In the genomic region with DNA sequence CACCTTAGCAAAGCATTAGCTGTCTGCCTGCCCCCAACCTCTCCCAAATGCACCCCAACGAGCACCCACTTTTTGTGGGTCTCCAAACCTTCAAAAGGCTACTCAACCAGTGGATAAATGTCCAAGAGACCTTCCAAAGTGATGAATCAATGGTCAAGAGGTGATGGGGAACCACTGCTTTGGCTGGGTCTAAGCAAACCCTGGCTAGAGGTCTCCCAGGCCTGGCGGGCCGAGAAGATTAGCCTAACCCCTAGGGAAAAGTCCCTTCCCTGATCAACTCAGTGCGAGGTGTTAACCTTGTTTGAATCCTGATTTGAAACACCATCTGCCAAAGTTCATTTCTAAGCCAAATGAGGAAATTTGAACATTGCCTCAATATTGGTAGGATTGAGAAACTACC, we compare ENCODE assay signal across 17 cellular contexts.
A peak's percentile ranks its signal among the peaks of the same experiment; 100 is the strongest.
DNase-seq lines count a peak whose midpoint lies in the region.
"Had no signal": no experiment of that assay in that cellular context is flagged by ENCODE, and none has a peak within 500 bp of the region (broad histone marks: within the 10 kb centered on the region; RNA-seq: fewer than 3 reads in every experiment).

No MANE protein-coding gene starts in this region.

- peaks cover 0 to 10% of the 10 kb centered on the region in 2 donors for H3K4me1 ChIP-seq in neuronal stem cell (ENCODE audit: control insufficient read depth in 2 of 2, insufficient read depth in 1 of 2, low read depth in 1 of 2, low read length in 2 of 2)
- H3K4me1 ChIP-seq: BE2C, HAP-1 had no signal

- no peak overlapping the region for H3K9ac ChIP-seq in neuronal stem cell (ENCODE audit: low read depth, low read length, poor library complexity)
- H3K9ac ChIP-seq: BLaER1 treated with 17β-estradiol and CSF1 and Interleukin-3, amounts not matched to agents 10 nM and 100 nM had no signal

- H3K23ac ChIP-seq in neuronal stem cell (ENCODE audit: low read depth, low read length, poor library complexity), result no peak overlapping the region

- no peak overlapping the region for H2BK120ac ChIP-seq in neuronal stem cell (ENCODE audit: low read depth, low read length)

- H3K79me1 ChIP-seq in neuronal stem cell (ENCODE audit: low read depth, low read length), result no peaks in the 10 kb centered on the region

- intact Hi-C loops in activated T-helper 2 cell treated with anti-CD3 and anti-CD28 coated beads, Interferon-gamma antibody, Interleukin-2, Interleukin-4, amounts not matched to agents 10 μg/mL and 5 μg/mL and 100 μg/mL, durations not matched to agents 14 hours and 24 hours and 36 hours (cut with micrococcal nuclease), result no loop called here

- H4K91ac ChIP-seq in neuronal stem cell (ENCODE audit: low read depth, low read length, poor library complexity), result no peak overlapping the region

- no peak overlapping the region for H3K27ac Mint-ChIP-seq in activated T-helper 2 cell treated with anti-CD3 and anti-CD28 coated beads, Interferon-gamma antibody, Interleukin-2, Interleukin-4, amounts not matched to agents 10 μg/mL and 5 μg/mL and 100 μg/mL, durations not matched to agents 14 hours and 24 hours and 36 hours
- H3K27ac Mint-ChIP-seq: CD4-positive, alpha-beta T cell; CD8-positive, alpha-beta memory T cell; HFFc6 had no signal

- H2BK5ac ChIP-seq in neuronal stem cell (ENCODE audit: low read length), result no peak overlapping the region

- no peak overlapping the region for H3K18ac ChIP-seq in neuronal stem cell (ENCODE audit: low read length)

- H3K36me3 Mint-ChIP-seq in activated T-helper 2 cell treated with anti-CD3 and anti-CD28 coated beads, Interferon-gamma antibody, Interleukin-2, Interleukin-4, amounts not matched to agents 10 μg/mL and 5 μg/mL and 100 μg/mL, durations not matched to agents 14 hours and 24 hours and 36 hours (ENCODE audit: low read depth), result no peaks in the 10 kb centered on the region
- H3K36me3 Mint-ChIP-seq: CD14-positive monocyte had no signal

- H3K14ac ChIP-seq in neuronal stem cell (ENCODE audit: low read length), result no peak overlapping the region

- no peaks in the 10 kb centered on the region for H3K4me1 Mint-ChIP-seq in activated T-helper 2 cell treated with anti-CD3 and anti-CD28 coated beads, Interferon-gamma antibody, Interleukin-2, Interleukin-4, amounts not matched to agents 10 μg/mL and 5 μg/mL and 100 μg/mL, durations not matched to agents 14 hours and 24 hours and 36 hours (ENCODE audit: low read depth)
- H3K4me1 Mint-ChIP-seq: CD14-positive monocyte had no signal

- H2AFZ ChIP-seq in neuronal stem cell (ENCODE audit: low read length), result no peak overlapping the region

- no peak overlapping the region for H3K27ac ChIP-seq in neuronal stem cell (replicated peaks; ENCODE audit: low read length)
- H3K27ac ChIP-seq: BLaER1 treated with 17β-estradiol and CSF1 and Interleukin-3, amounts not matched to agents 10 nM and 100 nM had no signal

- peaks cover 52% of the 10 kb centered on the region for H3K27me3 Mint-ChIP-seq in activated T-helper 2 cell treated with anti-CD3 and anti-CD28 coated beads, Interferon-gamma antibody, Interleukin-2, Interleukin-4, amounts not matched to agents 10 μg/mL and 5 μg/mL and 100 μg/mL, durations not matched to agents 14 hours and 24 hours and 36 hours (ENCODE audit: low read depth)

- H3K36me3 ChIP-seq in neuronal stem cell (replicated peaks in 1 of 2; ENCODE audit: control insufficient read depth in 2 of 2, insufficient read depth in 2 of 2, low read length in 2 of 2), result no peaks in the 10 kb centered on the region
- H3K36me3 ChIP-seq: BE2C; BLaER1 treated with 17β-estradiol and CSF1 and Interleukin-3, amounts not matched to agents 10 nM and 100 nM; HAP-1 had no signal

- no peak overlapping the region for H4K8ac ChIP-seq in neuronal stem cell (ENCODE audit: low read depth, low read length)

- H3K4me3 ChIP-seq in neuronal stem cell (ENCODE audit: low read length in 2 of 2), result no peak overlapping the region
- H3K4me3 ChIP-seq: BLaER1 treated with 17β-estradiol and CSF1 and Interleukin-3, amounts not matched to agents 10 nM and 100 nM; HAP-1 had no signal

- peak; percentile 66 for DNase-seq in D341Med (ENCODE audit: low spot score)
- peak; percentile 97 for DNase-seq in NCI-H82 (lab: John Stamatoyannopoulos, UW)
- DNase-seq in neuronal stem cell (ENCODE audit: low spot score), result no peak
- DNase-seq in T1000 (lab: John Stamatoyannopoulos, UW), result no peak
- DNase-seq in activated T-helper 2 cell treated with anti-CD3 and anti-CD28 coated beads, Interferon-gamma antibody, Interleukin-2, Interleukin-4, amounts not matched to agents 10 μg/mL and 5 μg/mL and 100 μg/mL, durations not matched to agents 14 hours and 24 hours and 36 hours (ENCODE audit: low spot score), result no peak
- no peak for DNase-seq in NCI-H345 treated with DMSO at 0.1 percent for 48 hours (lab: John Stamatoyannopoulos, UW; ENCODE audit: unreplicated experiment)
- DNase-seq: AML-193; BE2C; CD4-positive, alpha-beta T cell; CD8-positive, alpha-beta memory T cell; DMS153; DND-41; GOT3; HFFc6 had no signal

- WGBS in neuronal stem cell (ENCODE audit: extremely low coverage in 2 of 2, insufficient read length in 2 of 2, insufficient replicate concordance in 1 of 2), 2 donors, result no CpG with 5 or more reads among the region's 4 CpGs

- H3K9me3 Mint-ChIP-seq in activated T-helper 2 cell treated with anti-CD3 and anti-CD28 coated beads, Interferon-gamma antibody, Interleukin-2, Interleukin-4, amounts not matched to agents 10 μg/mL and 5 μg/mL and 100 μg/mL, durations not matched to agents 14 hours and 24 hours and 36 hours, result no peaks in the 10 kb centered on the region
- H3K9me3 Mint-ChIP-seq: HFFc6 had no signal

- H2AK5ac ChIP-seq in neuronal stem cell (ENCODE audit: low read depth, low read length), result peak overlapping the region; percentile 5

- H3K27me3 ChIP-seq in neuronal stem cell (ENCODE audit: control insufficient read depth in 3 of 3, insufficient read depth in 3 of 3, low read depth in 1 of 3, low read length in 3 of 3), result peaks cover 0 to 59% (median 0%) of the 10 kb centered on the region in 3 experiments
- H3K27me3 ChIP-seq: BE2C had no signal

- no peak overlapping the region for H2BK12ac ChIP-seq in neuronal stem cell (ENCODE audit: low read length)

- H2BK15ac ChIP-seq in neuronal stem cell (ENCODE audit: low read length), result no peak overlapping the region

- no peaks in the 10 kb centered on the region for H3K9me3 ChIP-seq in neuronal stem cell (replicated peaks in 1 of 2; ENCODE audit: control insufficient read depth in 2 of 2, insufficient read depth in 1 of 2, low read depth in 1 of 2, low read length in 2 of 2)
- H3K9me3 ChIP-seq: BE2C had no signal

- no peak overlapping the region for H3K4ac ChIP-seq in neuronal stem cell (ENCODE audit: low read length)

- H3K4me3 Mint-ChIP-seq in activated T-helper 2 cell treated with anti-CD3 and anti-CD28 coated beads, Interferon-gamma antibody, Interleukin-2, Interleukin-4, amounts not matched to agents 10 μg/mL and 5 μg/mL and 100 μg/mL, durations not matched to agents 14 hours and 24 hours and 36 hours (ENCODE audit: low read depth), result no peak overlapping the region
- H3K4me3 Mint-ChIP-seq: CD14-positive monocyte; CD4-positive, alpha-beta T cell; CD8-positive, alpha-beta memory T cell; HFFc6 had no signal

- H3K4me2 ChIP-seq in neuronal stem cell (ENCODE audit: insufficient read depth, low read length, poor library complexity, severe bottlenecking), result no peak overlapping the region
- H3K4me2 ChIP-seq: BLaER1 treated with 17β-estradiol and CSF1 and Interleukin-3, amounts not matched to agents 10 nM and 100 nM had no signal

Comparison
In these comparisons a context has a peak if more than half of its experiments do, and no peak if none do; other contexts are left out.
1. DNase-seq: peak in D341Med (single experiment) and NCI-H82 (single experiment); none in neuronal stem cell (single experiment), T1000 (single experiment), activated T-helper 2 cell treated with anti-CD3 and anti-CD28 coated beads, Interferon-gamma antibody, Interleukin-2, Interleukin-4, amounts not matched to agents 10 μg/mL and 5 μg/mL and 100 μg/mL, durations not matched to agents 14 hours and 24 hours and 36 hours (single experiment) and NCI-H345 treated with DMSO at 0.1 percent for 48 hours (single experiment).